ENCODE assay signal across 8 cellular contexts in genomic region chr5:170638454-170639220, GRCh38.
A peak's percentile ranks its signal among the peaks of the same experiment; 100 is the strongest.
DNase-seq lines count a peak whose midpoint lies in the region; ATAC-seq and TF ChIP-seq lines count a peak whose summit lies in the region.

No MANE protein-coding gene starts in this region.

- TF ChIP-seq CTCF in NB4 (IDR thresholded peaks at IDR 0.05; ENCODE audit: low read depth, low read length) (peak; percentile 71), WI38 (IDR thresholded peaks at IDR 0.05; ENCODE audit: low read depth, low read length) (peak; percentile 80), breast epithelium (IDR thresholded peaks at IDR 0.05) (peak; percentile 67 to 75 (median 68)), kidney epithelial cell (IDR thresholded peaks at IDR 0.05; ENCODE audit: insufficient read depth, low read length, poor library complexity, severe bottlenecking) (peak; percentile 85)

- H3K36me3 ChIP-seq in breast epithelium (no peaks in the 10 kb centered on the region), kidney epithelial cell (ENCODE audit: control insufficient read depth, insufficient read depth, low read length) (no peaks in the 10 kb centered on the region)

- H3K4me1 ChIP-seq in breast epithelium = peaks cover 0 to 4% of the 10 kb centered on the region in 2 donors

- H3K27ac ChIP-seq in breast epithelium = no peak overlapping the region

- DNase-seq in EH (ENCODE audit: low read depth) (peak; percentile 53), GOT3 (lab: John Stamatoyannopoulos, UW) (peak; percentile 24), NB4 (ENCODE audit: low read depth) (peak; percentile 64), breast epithelium (ENCODE audit: low spot score in 2 of 2) (peak; percentile 29 to 61), kidney epithelial cell (ENCODE audit: low read depth) (no peak)
- DNase-seq in stimulated activated CD4-positive, alpha-beta T cell treated with anti-CD3 and anti-CD28 coated beads, Interleukin-4, amount 100 ng/mL, for 1 hour = peak; percentile 67

- ATAC-seq in GM21515 (IDR thresholded peaks at IDR 0.05; ENCODE audit: unreplicated experiment) = no peak

- intact Hi-C loops in breast epithelium (cut with DNase I; ENCODE audit: low total_unique reads) = no loop called here

- peaks cover 0 to 4% of the 10 kb centered on the region in 2 donors for H3K27me3 ChIP-seq in breast epithelium
- H3K27me3 ChIP-seq in kidney epithelial cell (ENCODE audit: control insufficient read depth, insufficient read depth, low read length) = peaks cover 2% of the 10 kb centered on the region

- no peak for TF ChIP-seq POLR2A in NB4 (IDR thresholded peaks at IDR 0.05; ENCODE audit: extremely low read depth, insufficient read length)
- no peak for TF ChIP-seq POLR2A in breast epithelium (IDR thresholded peaks at IDR 0.05)

- H3K4me3 ChIP-seq in NB4 (ENCODE audit: low read depth, low read length) (no peak overlapping the region), WI38 (ENCODE audit: low read depth, low read length) (no peak overlapping the region), breast epithelium (no peak overlapping the region), kidney epithelial cell (ENCODE audit: low read depth, low read length) (no peak overlapping the region)

- no peaks in the 10 kb centered on the region for H3K9me3 ChIP-seq in breast epithelium
